10 cellular contexts compared by ENCODE assay signal in the genomic region with DNA sequence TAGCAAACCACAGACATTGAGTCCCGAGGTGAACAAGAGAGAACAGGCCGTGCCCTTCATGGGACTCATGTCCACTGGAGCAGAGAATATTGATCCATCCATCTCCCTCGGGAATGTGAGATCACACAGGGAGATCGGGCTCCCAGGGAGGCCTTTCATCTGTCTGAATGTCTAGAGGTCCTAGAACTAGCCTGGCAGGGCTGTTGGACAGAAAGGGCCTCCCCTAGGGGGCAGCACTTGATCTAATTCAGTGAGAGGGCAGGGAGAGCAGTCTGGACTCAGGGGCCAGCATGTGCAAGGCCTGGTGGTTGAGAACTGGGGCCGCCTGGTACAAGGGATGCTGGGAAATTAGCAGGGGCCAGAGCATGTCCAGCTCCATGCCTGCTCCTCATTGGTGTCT. TPM values are rescaled to one million over a fixed set of nuclear protein-coding genes. Genes with fewer than 3 reads are reported as not detected.
DNase-seq lines count a peak whose midpoint lies in the region; ATAC-seq and TF ChIP-seq lines count a peak whose summit lies in the region.
"Had no signal": no experiment of that assay in that cellular context is flagged by ENCODE, and none has a peak within 500 bp of the region (broad histone marks: within the 10 kb centered on the region; RNA-seq: fewer than 3 reads in every experiment).

No MANE protein-coding gene starts in this region.

- H3K79me2 ChIP-seq in fibroblast of lung (ENCODE audit: control insufficient read depth, insufficient read depth, low read length): peaks cover 42% of the 10 kb centered on the region

- ATAC-seq in GM21737 (IDR thresholded peaks at IDR 0.05; ENCODE audit: unreplicated experiment): no peak
- no peak for ATAC-seq in GM19351 (IDR thresholded peaks at IDR 0.05; ENCODE audit: unreplicated experiment)
- ATAC-seq: right cardiac atrium had no signal

- no peaks in the 10 kb centered on the region for H3K9me3 ChIP-seq in fibroblast of lung (ENCODE audit: control insufficient read depth, insufficient read depth, low read depth, low read length)

- H3K4me3 ChIP-seq in fibroblast of lung (replicated peaks in 1 of 4; ENCODE audit: control extremely low read depth in 1 of 4, insufficient read depth in 1 of 4, low read depth in 3 of 4, low read length in 4 of 4): no peak overlapping the region

- H3K4me2 ChIP-seq in fibroblast of lung (ENCODE audit: extremely low read depth, insufficient read depth, low read length): no peak overlapping the region

- H3K9ac ChIP-seq in fibroblast of lung (ENCODE audit: insufficient read depth, low read length): no peak overlapping the region

- no peaks in the 10 kb centered on the region for H3K27me3 ChIP-seq in fibroblast of lung (ENCODE audit: control insufficient read depth, insufficient read depth, low read length)

- peak; percentile 44 to 60 for TF ChIP-seq CTCF in fibroblast of lung (conservative IDR thresholded peaks at IDR 0.05 in 1 of 2, IDR thresholded peaks at IDR 0.05 in 1 of 2; ENCODE audit: low read depth in 1 of 2, low read length in 2 of 2)

- no peak overlapping the region for H2AFZ ChIP-seq in fibroblast of lung (ENCODE audit: low read length)

- H3K27ac ChIP-seq in fibroblast of lung (ENCODE audit: insufficient read depth, low read length): peak overlapping the region; percentile 16

- peak; percentile 53 for DNase-seq in NCI-H146 (lab: John Stamatoyannopoulos, UW)
- no peak for DNase-seq in NCI-H146 treated with DMSO at 0.1 percent for 48 hours (lab: John Stamatoyannopoulos, UW; ENCODE audit: unreplicated experiment)
- DNase-seq in M059J (ENCODE audit: low read depth): peak; percentile 69
- DNase-seq in activated CD4-positive, alpha-beta T cell treated with anti-CD3 and anti-CD28 coated beads for 4 hours: peak; percentile 26 to 57
- DNase-seq in fibroblast of lung (ENCODE audit: low read depth in 2 of 2): peak; percentile 43 to 55
- peak; percentile 56 to 62 for DNase-seq in stimulated activated CD4-positive, alpha-beta T cell treated with anti-CD3 and anti-CD28 coated beads, Interleukin-4, amount 100 ng/mL, for 48 hours (ENCODE audit: low read depth in 2 of 2)

- no peaks in the 10 kb centered on the region for H3K36me3 ChIP-seq in fibroblast of lung (ENCODE audit: control insufficient read depth, insufficient read depth, low read length)

- H4K20me1 ChIP-seq in fibroblast of lung (ENCODE audit: control insufficient read depth, extremely low read depth, insufficient read depth, low read length): no peaks in the 10 kb centered on the region

- H3K4me1 ChIP-seq in fibroblast of lung (ENCODE audit: control insufficient read depth, extremely low read depth, insufficient read depth, low read length): peaks cover 5% of the 10 kb centered on the region

RNA-seq across cellular contexts. Expression of gene RUVBL2, which starts 4.3 kb away (rescaled TPM):
- 275 and 292 TPM in 2 replicates for total RNA-seq in M059J (2014; rRNA removed; shearing (Covaris generic))
- 128 and 158 TPM in 2 replicates for total RNA-seq in fibroblast of lung
- 77.6 and 157 TPM in 2 replicates for polyA plus RNA-seq in fibroblast of lung
- 88.1 and 178 TPM in 2 replicates for polyA plus RNA-seq in fibroblast of lung (2012)
- 138 and 212 TPM in 2 replicates for polyA minus RNA-seq in fibroblast of lung (ENCODE audit: low replicate concordance)

RNA-seq across cellular contexts. Expression of gene GYS1, which starts 4.9 kb away (rescaled TPM):
- 50.1 and 67.3 TPM in 2 replicates for total RNA-seq in M059J (2014; rRNA removed; shearing (Covaris generic))
- total RNA-seq in fibroblast of lung: 18.7 and 31.2 TPM in 2 replicates
- polyA plus RNA-seq in fibroblast of lung: 42.8 and 43.0 TPM in 2 replicates
- 49.0 and 53.8 TPM in 2 replicates for polyA plus RNA-seq in fibroblast of lung (2012)
- 160 and 250 TPM in 2 replicates for polyA minus RNA-seq in fibroblast of lung (ENCODE audit: low replicate concordance)

RNA-seq across cellular contexts. Expression of gene LHB, which starts 18.9 kb away (rescaled TPM):
- 1.8 TPM in 1 of 2 replicates, not detected in the other for total RNA-seq in M059J (2014; rRNA removed; shearing (Covaris generic))
- total RNA-seq in fibroblast of lung: not detected in 2 replicates
- 0.17 TPM in 1 of 2 replicates, not detected in the other for polyA plus RNA-seq in fibroblast of lung
- 0.56 TPM in 1 of 2 replicates, not detected in the other for polyA plus RNA-seq in fibroblast of lung (2012)
- not detected in 2 replicates for polyA minus RNA-seq in fibroblast of lung (ENCODE audit: low replicate concordance)
- total RNA-seq: CD4-positive, alpha-beta memory T cell; right cardiac atrium had no signal
- polyA plus RNA-seq: right cardiac atrium had no signal

RNA-seq across cellular contexts. Expression of gene CGB3, which starts 26.2 kb away (rescaled TPM):
- total RNA-seq in M059J (2014; rRNA removed; shearing (Covaris generic)): 1.7 and 7.0 TPM in 2 replicates
- total RNA-seq in fibroblast of lung: not detected in 2 replicates
- not detected in 2 replicates for polyA plus RNA-seq in fibroblast of lung
- polyA plus RNA-seq in fibroblast of lung (2012): not detected in 2 replicates
- not detected in 2 replicates for polyA minus RNA-seq in fibroblast of lung (ENCODE audit: low replicate concordance)
- total RNA-seq: CD4-positive, alpha-beta memory T cell; right cardiac atrium had no signal
- polyA plus RNA-seq: CD4-positive, alpha-beta memory T cell; right cardiac atrium had no signal

RNA-seq across cellular contexts. Expression of gene FTL, which starts 32.9 kb away (rescaled TPM):
- total RNA-seq in M059J (2014; rRNA removed; shearing (Covaris generic)): 3,106 and 3,231 TPM in 2 replicates
- 6,440 and 8,266 TPM in 2 replicates for total RNA-seq in fibroblast of lung
- 1,844 and 2,689 TPM in 2 replicates for polyA plus RNA-seq in fibroblast of lung
- 6,095 and 7,901 TPM in 2 replicates for polyA plus RNA-seq in fibroblast of lung (2012)
- polyA minus RNA-seq in fibroblast of lung (ENCODE audit: low replicate concordance): 6,558 and 6,655 TPM in 2 replicates
